ENCODE assay signal across 1 cellular context in genomic region chr7:150335774-150336112, GRCh38.
TF ChIP-seq lines count a peak whose summit lies in the region.

No MANE protein-coding gene starts in this region.

TF ChIP-seq in IMR-90, 13 proteins besides CTCF, POLR2A, EP300 and RAD21:
- TF ChIP-seq CHD1 (IDR thresholded peaks at IDR 0.05; ENCODE audit: low read depth, low read length), result no peak
- TF ChIP-seq RCOR1 (IDR thresholded peaks at IDR 0.05; ENCODE audit: insufficient replicate concordance, low read length), result no peak
- TF ChIP-seq RFX5 (IDR thresholded peaks at IDR 0.05; ENCODE audit: low read depth, low read length), result no peak
